In the genomic region with DNA sequence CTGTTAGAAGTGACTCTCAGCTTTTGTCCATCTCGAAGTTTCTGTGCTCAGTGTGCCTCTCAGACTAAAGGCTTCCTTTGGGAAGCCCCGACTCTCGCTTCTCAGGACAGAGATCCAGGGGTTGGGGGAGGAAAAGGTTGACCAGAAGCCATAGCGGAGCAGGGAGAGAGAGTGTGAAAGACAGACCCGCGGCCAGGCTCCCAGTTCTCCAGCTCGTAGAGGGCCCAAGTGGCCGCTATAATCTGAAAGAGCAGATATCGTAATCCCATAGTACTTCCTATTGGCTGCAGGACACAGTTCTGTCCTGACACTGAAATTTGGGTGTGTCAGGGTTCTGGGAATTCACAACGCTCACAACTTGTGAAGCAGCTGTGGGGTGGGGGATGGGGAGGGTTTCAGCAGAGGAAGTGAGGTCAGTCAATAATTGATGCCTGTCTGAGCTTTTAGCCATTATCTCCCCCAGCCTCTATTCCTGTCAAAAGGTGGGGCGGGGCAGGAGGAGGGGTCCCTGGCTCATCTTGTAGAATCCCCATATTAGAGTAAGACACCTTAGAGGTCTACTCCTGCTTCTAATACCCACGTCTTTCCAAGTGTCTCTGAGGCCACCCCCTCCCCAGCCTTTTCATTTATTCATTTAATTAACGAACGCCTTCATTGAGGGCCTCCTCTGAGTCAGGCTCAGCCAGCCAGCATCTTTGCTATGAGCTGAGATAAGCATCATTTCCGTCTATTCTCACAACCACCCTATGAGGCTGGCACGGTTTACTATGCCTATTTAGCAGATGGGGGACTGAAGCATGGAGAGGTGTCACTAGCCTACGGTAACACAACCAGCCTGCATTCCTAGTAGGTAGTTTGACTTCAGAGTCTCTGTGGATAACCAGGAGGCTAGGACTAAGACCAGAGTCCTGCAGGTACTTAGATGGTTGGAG, we compare ENCODE assay signal across 12 cellular contexts. TPM values are rescaled to one million over a fixed set of nuclear protein-coding genes. Genes with fewer than 3 reads are reported as not detected.
A peak's percentile ranks its signal among the peaks of the same experiment; 100 is the strongest.
DNase-seq lines count a peak whose midpoint lies in the region; ATAC-seq and TF ChIP-seq lines count a peak whose summit lies in the region.
"Had no signal": no experiment of that assay in that cellular context is flagged by ENCODE, and none has a peak within 500 bp of the region (broad histone marks: within the 10 kb centered on the region; RNA-seq: fewer than 3 reads in every experiment).

No MANE protein-coding gene starts in this region.

- 80% methylated on average over 13 of the region's 17 CpGs for WGBS in mammary epithelial cell (ENCODE audit: low coverage, missing lambda C conversion rate)
- 58% methylated on average over 17 of the region's 17 CpGs for WGBS in esophagus muscularis mucosa
- WGBS in aorta, 2 donors = 81 to 85% methylated on average over 17 of the region's 17 CpGs

- H3K9ac ChIP-seq in mammary epithelial cell (ENCODE audit: insufficient read depth, low read length) = no peak overlapping the region

- H3K27me3 ChIP-seq in mammary epithelial cell (ENCODE audit: insufficient read depth, low read length) = peaks cover 26% of the 10 kb centered on the region
- peaks cover 0 to 36% (median 14%) of the 10 kb centered on the region in 4 donors for H3K27me3 ChIP-seq in esophagus muscularis mucosa
- H3K27me3 ChIP-seq in muscle layer of duodenum (ENCODE audit: low read depth, low read length) = peaks cover 6% of the 10 kb centered on the region
- H3K27me3 ChIP-seq in aorta (ENCODE audit: control insufficient read depth in 1 of 2, insufficient read depth in 2 of 2, low read length in 1 of 2) = no peaks in the 10 kb centered on the region

- H3K79me2 ChIP-seq in mammary epithelial cell (ENCODE audit: insufficient read depth, low read length) = no peaks in the 10 kb centered on the region

- H2AFZ ChIP-seq in mammary epithelial cell (ENCODE audit: low read depth, low read length) = no peak overlapping the region

- BruUV-seq in MCF 10A (replicated peaks; lab: Mats Ljungman, UMichigan) = no TSS peak
- no TSS peak for BruUV-seq in mammary epithelial cell (replicated peaks; lab: Mats Ljungman, UMichigan)

- H3K9me3 Mint-ChIP-seq in MCF 10A (ENCODE audit: unreplicated experiment) = no peaks in the 10 kb centered on the region

- no peaks in the 10 kb centered on the region for H3K4me1 ChIP-seq in mammary epithelial cell (ENCODE audit: insufficient read depth, low read length)
- peaks cover 25 to 57% (median 49%) of the 10 kb centered on the region in 4 donors for H3K4me1 ChIP-seq in esophagus muscularis mucosa
- H3K4me1 ChIP-seq in muscle layer of duodenum (ENCODE audit: control insufficient read depth in 1 of 2, insufficient read depth in 2 of 2, low read length in 2 of 2) = peaks cover 0 to 10% of the 10 kb centered on the region in 2 donors
- no peaks in the 10 kb centered on the region for H3K4me1 ChIP-seq in aorta (ENCODE audit: control insufficient read depth in 1 of 2, insufficient read depth in 2 of 2, low read length in 2 of 2)

- DNase-seq in MCF 10A (ENCODE audit: unreplicated experiment) = peak; percentile 21
- no peak for DNase-seq in mammary epithelial cell
- DNase-seq in esophagus muscularis mucosa (ENCODE audit: extremely low spot score) = no peak
- DNase-seq in aorta = peak; percentile 81 to 83
- no peak for DNase-seq in amygdala (lab: John Stamatoyannopoulos, UW)
- DNase-seq: AML-193, SIG-M5 had no signal

- H4K20me1 ChIP-seq in mammary epithelial cell (ENCODE audit: insufficient read depth, low read length) = no peaks in the 10 kb centered on the region

- in situ Hi-C loops in mammary epithelial cell (cut with MboI; ENCODE audit: low sequenced_read_pairs in 2 of 2) = no loop called here

- intact Hi-C loops in MCF 10A (cut with micrococcal nuclease) (no loop called here), mammary epithelial cell (cut with micrococcal nuclease) (no loop called here), esophagus muscularis mucosa (cut with DNase I) (no loop called here), aorta (cut with DNase I) (no loop called here)

- peaks cover 11% of the 10 kb centered on the region for H3K4me1 Mint-ChIP-seq in MCF 10A (ENCODE audit: insufficient read depth, unreplicated experiment)

- H3K27ac ChIP-seq in mammary epithelial cell (ENCODE audit: insufficient read depth, low read depth, low read length) (no peak overlapping the region), esophagus muscularis mucosa (replicated peaks in 1 of 4) (peak overlapping the region; percentile 87 to 92 (median 88)), muscle layer of duodenum (ENCODE audit: low read length) (peak overlapping the region; percentile 90), aorta (ENCODE audit: low read depth in 1 of 2, low read length in 2 of 2) (no peak overlapping the region)
- H3K27ac ChIP-seq: foreskin keratinocyte had no signal

- no peaks in the 10 kb centered on the region for H3K36me3 ChIP-seq in mammary epithelial cell (ENCODE audit: insufficient read depth, low read length)
- H3K36me3 ChIP-seq in esophagus muscularis mucosa = no peaks in the 10 kb centered on the region
- no peaks in the 10 kb centered on the region for H3K36me3 ChIP-seq in muscle layer of duodenum (ENCODE audit: control insufficient read depth in 1 of 2, insufficient read depth in 2 of 2, low read length in 2 of 2)
- no peaks in the 10 kb centered on the region for H3K36me3 ChIP-seq in aorta (ENCODE audit: control insufficient read depth in 1 of 2, insufficient read depth in 2 of 2, low read length in 1 of 2)

- no peak for TF ChIP-seq POLR2A in esophagus muscularis mucosa (IDR thresholded peaks at IDR 0.05; ENCODE audit: low read depth)

- dilution Hi-C loops in mammary epithelial cell (cut with HindIII; ENCODE audit: low sequenced_read_pairs) = no loop called here

- no peaks in the 10 kb centered on the region for H3K27me3 Mint-ChIP-seq in MCF 10A (ENCODE audit: insufficient read depth, unreplicated experiment)

- H3K9me3 ChIP-seq in mammary epithelial cell (replicated peaks; ENCODE audit: insufficient read depth, low read length) (no peaks in the 10 kb centered on the region), esophagus muscularis mucosa (no peaks in the 10 kb centered on the region), muscle layer of duodenum (ENCODE audit: control insufficient read depth in 1 of 2, low read length in 2 of 2) (no peaks in the 10 kb centered on the region), aorta (ENCODE audit: control insufficient read depth, low read length) (no peaks in the 10 kb centered on the region)

- no peak for TF ChIP-seq CTCF in MCF 10A (IDR thresholded peaks at IDR 0.05; ENCODE audit: unreplicated experiment)
- no peak for TF ChIP-seq CTCF in mammary epithelial cell (conservative IDR thresholded peaks at IDR 0.05 in 1 of 2, IDR thresholded peaks at IDR 0.05 in 1 of 2; ENCODE audit: extremely low read depth in 1 of 2, insufficient read depth in 1 of 2, low read depth in 1 of 2, low read length in 2 of 2)
- TF ChIP-seq CTCF in esophagus muscularis mucosa (IDR thresholded peaks at IDR 0.05) = no peak

- TF ChIP-seq EP300 in esophagus muscularis mucosa (IDR thresholded peaks at IDR 0.05) = no peak

- no peak overlapping the region for H3K4me2 ChIP-seq in mammary epithelial cell (ENCODE audit: insufficient read depth, low read depth, low read length)

- H3K4me3 Mint-ChIP-seq in MCF 10A (ENCODE audit: unreplicated experiment) = no peak overlapping the region

- no peak overlapping the region for H3K4me3 ChIP-seq in mammary epithelial cell (replicated peaks in 1 of 3; ENCODE audit: insufficient read depth in 1 of 3, low read depth in 2 of 3, low read length in 3 of 3)
- peak overlapping the region; percentile 60 to 71 (median 61) for H3K4me3 ChIP-seq in esophagus muscularis mucosa
- H3K4me3 ChIP-seq in muscle layer of duodenum (ENCODE audit: low read depth in 1 of 2, low read length in 2 of 2) = peak overlapping the region; percentile 23 to 60
- H3K4me3 ChIP-seq in aorta (ENCODE audit: low read length in 2 of 2) = no peak overlapping the region

- no peaks in the 10 kb centered on the region for H3K36me3 Mint-ChIP-seq in MCF 10A (ENCODE audit: insufficient read depth, unreplicated experiment)

- no peak overlapping the region for H3K27ac Mint-ChIP-seq in MCF 10A (ENCODE audit: low read depth, unreplicated experiment)

- CTCF ChIA-PET in MCF 10A (lab: Yijun Ruan, JAX) = interaction anchor here (0.6 to 1.5 kb wide), 6 partner anchors 9 to 1956 kb away, joined by 3 to 5 read pairs (median 4); no protein-coding TSS in a partner anchor
- CTCF ChIA-PET in mammary epithelial cell (lab: Charles Lee; ENCODE audit: low non-redundant PET) = no interaction called here

- ATAC-seq in aorta (ENCODE audit: low FRiP score) (peak; percentile 77), HG03457 (IDR thresholded peaks at IDR 0.05; ENCODE audit: unreplicated experiment) (no peak), HG03280 (IDR thresholded peaks at IDR 0.05; ENCODE audit: unreplicated experiment) (no peak)

- POLR2A ChIA-PET in MCF 10A (lab: Yijun Ruan, JAX) = interaction anchor here (0.6 to 0.7 kb wide), 2 partner anchors 12 to 875 kb away, joined by 3 read pairs; no protein-coding TSS in a partner anchor

RNA-seq across cellular contexts. Expression of a gene that starts 1.5 kb away (rescaled TPM):
- total RNA-seq in MCF 10A (2022) = not detected in 2 replicates
- under 1 TPM in 1 of 2 donors, not detected in 1; 0.33 TPM for total RNA-seq in mammary epithelial cell
- polyA plus RNA-seq in mammary epithelial cell = not detected
- polyA minus RNA-seq in mammary epithelial cell = not detected
- 100 to 1,000 TPM; 124 to 149 (median 125) TPM for total RNA-seq in esophagus muscularis mucosa
- 10 to 100 TPM; 53.6 to 96.9 TPM for total RNA-seq in aorta
- polyA plus RNA-seq in aorta = 10 to 100 TPM in 1 of 2 donors, 1 to 10 TPM in 1; 3.4 to 13.5 TPM
- total RNA-seq: foreskin keratinocyte had no signal

RNA-seq across cellular contexts. Expression of a gene that starts 17.9 kb away (rescaled TPM):
- total RNA-seq in MCF 10A (2022) (not detected in 2 replicates), mammary epithelial cell (not detected), esophagus muscularis mucosa (not detected), aorta (under 1 TPM in 1 of 2 donors, not detected in 1; 0.54 TPM)
- polyA plus RNA-seq in mammary epithelial cell (not detected), aorta (not detected)
- polyA minus RNA-seq in mammary epithelial cell = not detected
- total RNA-seq: foreskin keratinocyte, M059J had no signal
- polyA plus RNA-seq: foreskin keratinocyte had no signal

RNA-seq across cellular contexts. Expression of a gene that starts 45.7 kb away (rescaled TPM):
- total RNA-seq in MCF 10A (2022) = 14.7 and 16.1 TPM in 2 replicates
- total RNA-seq in mammary epithelial cell = 10 to 100 TPM; 13.7 to 19.6 TPM
- polyA plus RNA-seq in mammary epithelial cell = 10.8 TPM
- 13.8 TPM for polyA minus RNA-seq in mammary epithelial cell
- 10 to 100 TPM in 3 of 4 donors, 1 to 10 TPM in 1; 9.1 to 22.4 (median 13.9) TPM for total RNA-seq in esophagus muscularis mucosa
- total RNA-seq in aorta = 10 to 100 TPM; 24.0 to 24.5 TPM
- polyA plus RNA-seq in aorta = 1 to 10 TPM; 2.3 to 6.9 TPM

RNA-seq across cellular contexts. Expression of a gene that starts 57.3 kb away (rescaled TPM):
- total RNA-seq in MCF 10A (2022) (not detected in 2 replicates), mammary epithelial cell (under 1 TPM in 1 of 2 donors, not detected in 1; 0.50 TPM), esophagus muscularis mucosa (under 1 TPM; 0.23 to 0.42 (median 0.36) TPM), aorta (1 to 10 TPM; 1.0 to 2.1 TPM)
- polyA plus RNA-seq in mammary epithelial cell (not detected), aorta (under 1 TPM in 1 of 2 donors, not detected in 1; 0.08 TPM)
- not detected for polyA minus RNA-seq in mammary epithelial cell
- total RNA-seq: foreskin keratinocyte had no signal

Comparison
In these comparisons a context has a peak if more than half of its experiments do, and no peak if none do; other contexts are left out.
1. DNase-seq: peak in MCF 10A (single experiment) and aorta (2 of 2); none in mammary epithelial cell (single experiment), esophagus muscularis mucosa (single experiment) and amygdala (0 of 56).
2. H3K27ac ChIP-seq: peak in esophagus muscularis mucosa (4 of 4) and muscle layer of duodenum (single experiment); none in mammary epithelial cell (single experiment) and aorta (0 of 2).
3. H3K4me3 ChIP-seq: peak in esophagus muscularis mucosa (4 of 4) and muscle layer of duodenum (2 of 2); none in mammary epithelial cell (0 of 3) and aorta (0 of 2).
4. RNA of a gene that starts 1.5 kb away (total RNA-seq): 124 to 149 TPM in esophagus muscularis mucosa and 53.6 to 96.9 TPM in aorta; 0.33 TPM in mammary epithelial cell and not detected in MCF 10A; every median in the first group is over 10 times any median in the second.